ENCODE assay signal across 8 cellular contexts in genomic region chr5:132491368-132492364, GRCh38. TPM values are rescaled to one million over a fixed set of nuclear protein-coding genes. Genes with fewer than 3 reads are reported as not detected.
DNase-seq lines count a peak whose midpoint lies in the region; ATAC-seq and TF ChIP-seq lines count a peak whose summit lies in the region.

No MANE protein-coding gene starts in this region.

- CTCF ChIA-PET in OCI-LY7 (lab: Charles Lee; ENCODE audit: unreplicated experiment) = interaction anchor here (0.6 to 2.2 kb wide), 6 partner anchors 22 to 77 kb away, joined by 3 to 6 read pairs (median 4); no protein-coding TSS in a partner anchor

- H4K91ac ChIP-seq in H9 (ENCODE audit: insufficient read length, low read depth, low read length) = no peak overlapping the region

- H3T11ph ChIP-seq in H9 (ENCODE audit: low read length) = no peak overlapping the region

- no peaks in the 10 kb centered on the region for H3K9me3 Mint-ChIP-seq in H9

- ATAC-seq in HG03139 (IDR thresholded peaks at IDR 0.05; ENCODE audit: unreplicated experiment) = no peak

- intact Hi-C loops in OCI-LY7 (cut with micrococcal nuclease; ENCODE audit: unreplicated experiment) = loop anchor here (2.0 to 10.0 kb wide), 3 partner anchors 35 to 1443 kb away; no protein-coding TSS in a partner anchor

- no peak overlapping the region for H2BK15ac ChIP-seq in H9 (ENCODE audit: low read depth, low read length)

- WGBS in H9 (ENCODE audit: extremely low coverage, insufficient read length, low lambda C conversion rate) = no CpG with 5 or more reads among the region's 22 CpGs

- peaks cover 27 to 28% of the 10 kb centered on the region in 2 experiments for H3K4me1 Mint-ChIP-seq in H9

- no peak overlapping the region for H2BK20ac ChIP-seq in H9 (ENCODE audit: low read depth, low read length, poor library complexity, severe bottlenecking)

- H3K4me1 ChIP-seq in H9 (ENCODE audit: insufficient read depth, low read length) (no peaks in the 10 kb centered on the region), OCI-LY7 (ENCODE audit: insufficient read depth, low read length, poor library complexity, severe bottlenecking) (peaks cover 60% of the 10 kb centered on the region), mononuclear cell (ENCODE audit: insufficient read depth, low read length) (peaks cover 68% of the 10 kb centered on the region)

- H3K36me3 ChIP-seq in OCI-LY7 (ENCODE audit: insufficient read depth, low read length) = peaks cover 22% of the 10 kb centered on the region

- no peak overlapping the region for H2BK12ac ChIP-seq in H9 (ENCODE audit: insufficient read length, low read depth, low read length)

- H3K79me2 ChIP-seq in H9 (ENCODE audit: insufficient read depth, low read length) (no peaks in the 10 kb centered on the region; the same call in 1 of the 2 replicates), OCI-LY7 (ENCODE audit: insufficient read depth, low read depth, low read length) (peaks cover 33% of the 10 kb centered on the region)

- no peaks in the 10 kb centered on the region for H3K9me3 ChIP-seq in H9 (ENCODE audit: control insufficient read depth, low read depth, low read length)
- no peaks in the 10 kb centered on the region for H3K9me3 ChIP-seq in OCI-LY7 (ENCODE audit: low read length)
- H3K9me3 ChIP-seq in mononuclear cell (ENCODE audit: low read depth, low read length) = no peaks in the 10 kb centered on the region

- H3K27me3 ChIP-seq in H9 (ENCODE audit: insufficient read depth, low read length) (no peaks in the 10 kb centered on the region; the same call in 1 of the 2 replicates), mononuclear cell (ENCODE audit: insufficient read depth, low read length) (no peaks in the 10 kb centered on the region)

- peaks cover 31% of the 10 kb centered on the region for H3K27me3 Mint-ChIP-seq in H9 (ENCODE audit: low read depth)

- no peak overlapping the region for H3K27ac ChIP-seq in H9 (ENCODE audit: insufficient read length, low read depth, low read length)
- peak overlapping the region; percentile 76 for H3K27ac ChIP-seq in OCI-LY7 (ENCODE audit: low read depth, low read length, poor library complexity, severe bottlenecking)
- H3K27ac ChIP-seq in caudate nucleus (ENCODE audit: low read depth, low read length) = peak overlapping the region; percentile 86

- no peak overlapping the region for H3K23ac ChIP-seq in H9 (ENCODE audit: insufficient read length, low read depth, low read length)

- H3K4me3 ChIP-seq in OCI-LY7 (ENCODE audit: low read depth, low read length, poor library complexity, severe bottlenecking) = peak overlapping the region; percentile 91
- H3K4me3 ChIP-seq in mononuclear cell (ENCODE audit: low read length) = peak overlapping the region; percentile 100

- H2BK120ac ChIP-seq in H9 (ENCODE audit: low read depth, low read length, poor library complexity, severe bottlenecking) = no peak overlapping the region

- no peak overlapping the region for H3K4ac ChIP-seq in H9 (ENCODE audit: low read depth, low read length)

- peaks cover 4 to 7% (median 6%) of the 10 kb centered on the region in 3 experiments; a peak in 6 of 7 replicates for H3K36me3 Mint-ChIP-seq in H9 (ENCODE audit: insufficient read depth in 1 of 3, low read depth in 3 of 3)

- peak overlapping the region; percentile 68 to 78 for H3K4me3 Mint-ChIP-seq in H9

- H4K20me1 ChIP-seq in H9 (ENCODE audit: control insufficient read depth, insufficient read depth, insufficient read length) (no peaks in the 10 kb centered on the region), OCI-LY7 (ENCODE audit: insufficient read depth, low read length) (peaks cover 18% of the 10 kb centered on the region; the same call in 1 of the 2 replicates)

- peak overlapping the region; percentile 67 for H3K4me2 ChIP-seq in H9 (ENCODE audit: insufficient read depth, insufficient read length, low read length)
- H3K4me2 ChIP-seq in OCI-LY7 (ENCODE audit: low read length) = peak overlapping the region; percentile 79

- no peak overlapping the region for H4K8ac ChIP-seq in H9 (replicated peaks; ENCODE audit: insufficient read length, low read depth, low read length)

- H3K56ac ChIP-seq in H9 (ENCODE audit: insufficient read length, low read depth, low read length) = no peak overlapping the region

- H3K9me2 ChIP-seq in OCI-LY7 (ENCODE audit: insufficient read depth, low read length) = no peaks in the 10 kb centered on the region

- H3K9ac ChIP-seq in H9 (ENCODE audit: extremely low read depth, insufficient read length, low read length) = no peak overlapping the region

- no peak overlapping the region for H2AFZ ChIP-seq in H9 (ENCODE audit: low read length)
- H2AFZ ChIP-seq in OCI-LY7 (ENCODE audit: low read length) = no peak overlapping the region; the same call in 1 of the 2 replicates

- H4K5ac ChIP-seq in H9 (ENCODE audit: insufficient read length, low read depth, low read length) = no peak overlapping the region

- TF ChIP-seq CTCF in H9 (conservative IDR thresholded peaks at IDR 0.05) (no peak), OCI-LY7 (conservative IDR thresholded peaks at IDR 0.05; ENCODE audit: low read length) (no peak)

- H3K79me1 ChIP-seq in H9 (ENCODE audit: insufficient read depth, low read depth, low read length, poor library complexity, severe bottlenecking) = no peaks in the 10 kb centered on the region

- no peak overlapping the region for H2AK5ac ChIP-seq in H9 (ENCODE audit: insufficient read length, low read length)

- H3K14ac ChIP-seq in H9 (ENCODE audit: insufficient read depth, low read length) = peak overlapping the region; percentile 59; the same call in 1 of the 2 replicates

- no peak overlapping the region for H3K27ac Mint-ChIP-seq in H9

- DNase-seq in Daoy (ENCODE audit: low read depth) = peak; percentile 21
- peak; percentile 54 for DNase-seq in H9
- no peak for DNase-seq in OCI-LY7 (ENCODE audit: low spot score)
- DNase-seq in caudate nucleus (lab: John Stamatoyannopoulos, UW) = no peak
- DNase-seq in putamen (ENCODE audit: low spot score) = no peak
- no peak for DNase-seq in Kasumi-1 (lab: John Stamatoyannopoulos, UW)

- BruUV-seq in OCI-LY7 (replicated peaks; lab: Mats Ljungman, UMichigan) = no TSS peak

- no peak overlapping the region for H2BK5ac ChIP-seq in H9 (ENCODE audit: insufficient read length, low read length)

- H3K18ac ChIP-seq in H9 (ENCODE audit: insufficient read length, low read depth, low read length) = peak overlapping the region; percentile 34

- POLR2A ChIA-PET in OCI-LY7 (lab: Charles Lee) = interaction anchor here (0.6 to 4.7 kb wide), 14 partner anchors 9 to 252 kb away, joined by 3 to 35 read pairs (median 10); no protein-coding TSS in a partner anchor

- H3K23me2 ChIP-seq in H9 (ENCODE audit: insufficient read length, low read depth, low read length, poor library complexity, severe bottlenecking) = peaks cover 21% of the 10 kb centered on the region

RNA-seq across cellular contexts. Expression of gene IRF1, which starts 1.1 kb away (rescaled TPM):
- 18.2 and 20.1 TPM in 2 replicates for total RNA-seq in Daoy (2014; rRNA removed; shearing (Covaris generic))
- total RNA-seq in H9 (2021) (7.2 and 8.7 TPM in 2 replicates), OCI-LY7 (2022) (24.8 and 32.3 TPM in 2 replicates), mononuclear cell (655 TPM)
- total RNA-seq in OCI-LY7 (2014; rRNA removed; shearing (Covaris generic)) = 25.9 and 39.4 TPM in 2 replicates

RNA-seq across cellular contexts. Expression of gene IL5, which starts 51.7 kb away (rescaled TPM):
- not detected in 2 replicates for total RNA-seq in Daoy (2014; rRNA removed; shearing (Covaris generic))
- total RNA-seq in H9 (2021) (not detected in 2 replicates), OCI-LY7 (2022) (not detected in 2 replicates), mononuclear cell (not detected)
- not detected in 2 replicates for total RNA-seq in OCI-LY7 (2014; rRNA removed; shearing (Covaris generic))

Comparison
In these comparisons a context has a peak if more than half of its experiments do, and no peak if none do; other contexts are left out.
1. DNase-seq: peak in Daoy (single experiment) and H9 (single experiment); none in OCI-LY7 (single experiment), caudate nucleus (0 of 61), putamen (single experiment) and Kasumi-1 (0 of 2).
2. RNA of gene IRF1, which starts 1.1 kb away (total RNA-seq): 655 TPM in mononuclear cell (single experiment); 24.8 to 39.4 TPM in OCI-LY7, 18.2 to 20.1 TPM in Daoy and 7.2 to 8.7 TPM in H9; every median in the first group is over 10 times any median in the second.